ENCODE assay signal across 10 cellular contexts in the genomic region with DNA sequence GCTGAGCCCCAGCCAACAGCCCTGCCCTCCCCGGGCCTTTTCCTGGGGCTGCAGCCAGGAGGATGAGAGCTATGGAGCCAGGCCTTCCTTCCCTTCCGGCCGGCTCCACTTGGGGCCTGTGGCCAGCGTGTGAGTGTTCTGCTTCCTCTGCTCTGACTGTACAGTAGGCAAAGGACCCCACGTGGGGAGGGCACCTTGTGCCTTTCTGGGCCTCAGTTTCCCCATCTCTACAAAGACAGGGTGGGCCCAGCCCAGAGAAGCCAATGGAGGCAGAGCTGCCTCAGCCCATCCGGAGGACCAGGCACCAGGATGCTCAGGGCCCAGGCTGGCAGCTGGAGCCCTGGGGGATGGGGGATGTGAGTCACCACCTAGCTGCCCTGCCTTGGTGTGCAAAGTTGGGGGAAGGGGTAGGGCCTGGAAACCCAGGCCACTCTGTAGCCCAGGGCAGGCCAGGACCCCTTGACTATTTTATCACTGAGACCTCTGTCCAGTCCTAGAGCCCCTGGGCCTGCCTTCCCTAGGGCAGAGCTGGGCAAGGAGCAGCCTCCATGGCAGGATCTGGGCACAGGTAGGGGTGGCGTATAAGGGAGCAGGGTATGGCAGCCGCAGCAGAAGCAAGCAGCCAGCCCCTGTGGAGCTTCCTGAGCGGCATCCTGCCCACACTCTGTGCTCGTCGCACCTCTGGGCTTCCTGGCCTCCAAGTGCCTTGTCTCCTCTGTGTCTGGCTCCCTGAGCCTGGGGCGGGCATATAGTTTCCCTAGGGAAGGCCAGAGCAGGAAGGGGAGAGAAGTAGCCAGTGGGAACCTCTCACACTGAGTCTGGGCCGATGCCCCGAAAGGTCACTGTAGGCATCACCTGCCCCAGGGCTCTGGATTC. TPM values are rescaled to one million over a fixed set of nuclear protein-coding genes. Genes with fewer than 3 reads are reported as not detected.
A peak's percentile ranks its signal among the peaks of the same experiment; 100 is the strongest.
DNase-seq lines count a peak whose midpoint lies in the region; ATAC-seq and TF ChIP-seq lines count a peak whose summit lies in the region.
"Had no signal": no experiment of that assay in that cellular context is flagged by ENCODE, and none has a peak within 500 bp of the region (broad histone marks: within the 10 kb centered on the region; RNA-seq: fewer than 3 reads in every experiment).

No MANE protein-coding gene starts in this region.

- H3K4me1 ChIP-seq in lung (ENCODE audit: control insufficient read depth in 2 of 2, insufficient read depth in 2 of 2, low read length in 2 of 2) = peaks cover 0 to 4% of the 10 kb centered on the region in 2 donors
- H3K4me1 ChIP-seq in tibial artery = peaks cover 0 to 25% (median 18%) of the 10 kb centered on the region in 4 donors

- intact Hi-C loops in tibial artery (cut with DNase I; ENCODE audit: low total_unique reads) = no loop called here

- no peaks in the 10 kb centered on the region for H3K9me3 ChIP-seq in lung (ENCODE audit: control insufficient read depth in 2 of 2, insufficient read depth in 1 of 2, low read length in 1 of 2)
- no peaks in the 10 kb centered on the region for H3K9me3 ChIP-seq in tibial artery

- 47 to 54% methylated on average over 13 to 14 of the region's 14 CpGs for WGBS in lung, 2 donors

- ATAC-seq in lung (ENCODE audit: insufficient read depth, low FRiP score) (peak; percentile 37), HG02642 (IDR thresholded peaks at IDR 0.05; ENCODE audit: poor library complexity, unreplicated experiment) (no peak), GM19023 (IDR thresholded peaks at IDR 0.05; ENCODE audit: unreplicated experiment) (no peak)

- TF ChIP-seq CTCF in lung (IDR thresholded peaks at IDR 0.05; ENCODE audit: control extremely low read depth, extremely low read depth) (no peak), tibial artery (IDR thresholded peaks at IDR 0.05) (no peak)

- H3K27me3 ChIP-seq in lung (ENCODE audit: control insufficient read depth, insufficient read depth) (no peaks in the 10 kb centered on the region), tibial artery (no peaks in the 10 kb centered on the region)

- H3K4me3 ChIP-seq in lung = no peak overlapping the region
- peak overlapping the region; percentile 9 to 34 for H3K4me3 ChIP-seq in tibial artery

- H3K27ac ChIP-seq in lung (ENCODE audit: low read depth in 1 of 2, low read length in 1 of 2) (no peak overlapping the region), tibial artery (peak overlapping the region; percentile 25 to 69)
- H3K27ac ChIP-seq: 22Rv1 had no signal

- DNase-seq in DMS 273 (lab: John Stamatoyannopoulos, UW; ENCODE audit: unreplicated experiment) (peak; percentile 24), DMS 273 treated with DMSO at 0.1 percent for 48 hours (lab: John Stamatoyannopoulos, UW) (no peak), lung (ENCODE audit: low spot score) (no peak), tibial artery (peak; percentile 51 to 75), NCI-H345 (lab: John Stamatoyannopoulos, UW) (no peak)
- peak; percentile 63 for DNase-seq in activated naive CD4-positive, alpha-beta T cell treated with anti-CD3 and anti-CD28 coated beads, Interleukin-2, amount 50 U/mL, for 16 hours

- H3K36me3 ChIP-seq in lung (ENCODE audit: control insufficient read depth in 2 of 2, insufficient read depth in 2 of 2, low read length in 2 of 2) = no peaks in the 10 kb centered on the region
- no peaks in the 10 kb centered on the region for H3K36me3 ChIP-seq in tibial artery

RNA-seq across cellular contexts. Expression of gene PSTPIP1, which starts 1.8 kb away (rescaled TPM):
- 10 to 100 TPM; 12.4 to 27.8 TPM for total RNA-seq in lung
- polyA plus RNA-seq in lung = 10 to 100 TPM; 13.4 to 39.6 TPM
- total RNA-seq: epithelial cell of proximal tubule had no signal

Comparison
In these comparisons a context has a peak if more than half of its experiments do, and no peak if none do; other contexts are left out.
1. DNase-seq: peak in DMS 273 (single experiment), activated naive CD4-positive, alpha-beta T cell treated with anti-CD3 and anti-CD28 coated beads, Interleukin-2, amount 50 U/mL, for 16 hours (single experiment) and tibial artery (2 of 2); none in DMS 273 treated with DMSO at 0.1 percent for 48 hours (single experiment), lung (single experiment) and NCI-H345 (single experiment).
2. H3K27ac ChIP-seq: peak in tibial artery (2 of 2); none in lung (0 of 2).